Comparison of ENCODE assay signal across 17 cellular contexts in genomic region chr1:22803833-22804232, GRCh38.
DNase-seq lines count a peak whose midpoint lies in the region; ATAC-seq, FAIRE-seq and TF ChIP-seq lines count a peak whose summit lies in the region.
"Had no signal": no experiment of that assay in that cellular context is flagged by ENCODE, and none has a peak within 500 bp of the region (broad histone marks: within the 10 kb centered on the region; RNA-seq: fewer than 3 reads in every experiment).

No MANE protein-coding gene starts in this region.

- FAIRE-seq in urothelium cell line (lab: Jason Lieb, UNC) = no peak
- FAIRE-seq: A549 had no signal

- in situ Hi-C loops in KBM-7 (cut with MboI; ENCODE audit: low pct_unique_long_range_greater_than_20kb, low sequenced_read_pairs) = no loop called here

- TF ChIP-seq CTCF in mesothelial cell of epicardium (IDR thresholded peaks at IDR 0.05; ENCODE audit: unreplicated experiment) = no peak

- H3K36me3 Mint-ChIP-seq in mesothelial cell of epicardium = peaks cover 6% of the 10 kb centered on the region
- H3K36me3 Mint-ChIP-seq: CD8-positive, alpha-beta memory T cell had no signal

- no peaks in the 10 kb centered on the region for H3K27me3 Mint-ChIP-seq in mesothelial cell of epicardium (ENCODE audit: low read depth)

- no peaks in the 10 kb centered on the region for H3K9me3 Mint-ChIP-seq in mesothelial cell of epicardium
- H3K9me3 Mint-ChIP-seq: CD8-positive, alpha-beta memory T cell had no signal

- H3K4me1 Mint-ChIP-seq in mesothelial cell of epicardium = peaks cover 38% of the 10 kb centered on the region
- H3K4me1 Mint-ChIP-seq: CD8-positive, alpha-beta memory T cell had no signal

- DNase-seq in EL (peak; percentile 13), amniotic epithelial cell (ENCODE audit: low read depth) (peak; percentile 61), mesothelial cell of epicardium (ENCODE audit: low spot score in 2 of 2, unreplicated experiment in 2 of 2) (no peak), urothelium cell line (ENCODE audit: low spot score) (peak; percentile 26), KBM-7 (no peak)
- DNase-seq: C1 segment of cervical spinal cord; CD8-positive, alpha-beta memory T cell; DMS53; NCI-H1105 treated with DMSO at 0.1 percent for 48 hours; NCI-H1694; NCI-H2081 treated with DMSO at 0.1 percent for 48 hours; NCI-H510A; RPMI8226 had no signal

- no peak for ATAC-seq in HG02759 (IDR thresholded peaks at IDR 0.05; ENCODE audit: unreplicated experiment)
- no peak for ATAC-seq in GM18520 (IDR thresholded peaks at IDR 0.05; ENCODE audit: unreplicated experiment)
- ATAC-seq: A549, HCT116 had no signal

- peak overlapping the region; percentile 50 for H3K27ac Mint-ChIP-seq in mesothelial cell of epicardium

- no peak overlapping the region for H3K4me3 Mint-ChIP-seq in mesothelial cell of epicardium

Comparison
In these comparisons a context has a peak if more than half of its experiments do, and no peak if none do; other contexts are left out.
1. DNase-seq: peak in EL (single experiment), amniotic epithelial cell (single experiment) and urothelium cell line (single experiment); none in mesothelial cell of epicardium (0 of 2) and KBM-7 (single experiment).